In genomic region chr3:111244760-111245159, GRCh38 we compare ENCODE assay signal across 19 cellular contexts.
DNase-seq lines count a peak whose midpoint lies in the region; ATAC-seq and TF ChIP-seq lines count a peak whose summit lies in the region.
"Had no signal": no experiment of that assay in that cellular context is flagged by ENCODE, and none has a peak within 500 bp of the region (broad histone marks: within the 10 kb centered on the region; RNA-seq: fewer than 3 reads in every experiment).

No MANE protein-coding gene starts in this region.

- H2AFZ ChIP-seq in IMR-90 (replicated peaks; ENCODE audit: low read length, poor library complexity), result no peak overlapping the region
- H2AFZ ChIP-seq in osteoblast (ENCODE audit: low read length), result peak overlapping the region; percentile 36
- H2AFZ ChIP-seq: PC-9 had no signal

- H2BK5ac ChIP-seq in IMR-90 (ENCODE audit: low read depth, low read length, poor library complexity, severe bottlenecking), result no peak overlapping the region

- no peak overlapping the region for H3K27ac ChIP-seq in IMR-90 (ENCODE audit: insufficient read depth, low read length)
- no peak overlapping the region for H3K27ac ChIP-seq in osteoblast (ENCODE audit: low read depth, low read length)
- H3K27ac ChIP-seq: PC-9, SJSA1 had no signal

- H3K14ac ChIP-seq in IMR-90 (replicated peaks; ENCODE audit: low read depth, low read length), result no peak overlapping the region

- peak; percentile 67; the same call in 1 of the 2 replicates for ATAC-seq in IMR-90 (ENCODE audit: low read depth)
- no peak for ATAC-seq in HG03196 (IDR thresholded peaks at IDR 0.05; ENCODE audit: unreplicated experiment)
- ATAC-seq: K562 had no signal

- H4K5ac ChIP-seq in IMR-90 (ENCODE audit: low read depth, low read length), result peak overlapping the region; percentile 48; the same call in 1 of the 2 replicates

- H3K4me2 ChIP-seq in IMR-90 (ENCODE audit: low read depth, low read length), result peak overlapping the region; percentile 76; the same call in 1 of the 2 replicates
- H3K4me2 ChIP-seq in osteoblast (ENCODE audit: insufficient read depth, low read length), result no peak overlapping the region
- H3K4me2 ChIP-seq: PC-9 had no signal

- intact Hi-C loops in IMR-90 (cut with micrococcal nuclease), result loop anchor here (5.0 kb wide), 1 partner anchor 73 kb away; no protein-coding TSS in a partner anchor

- WGBS in IMR-90 (ENCODE audit: extremely low coverage in 2 of 2, insufficient read length in 1 of 2), 2 experiments, result no CpG with 5 or more reads among the region's 1 CpG

- no peak overlapping the region for H3K9ac ChIP-seq in IMR-90 (ENCODE audit: low read depth, low read length)

- H3K9me3 ChIP-seq in IMR-90 (ENCODE audit: control insufficient read depth, insufficient read depth, low read length) (peaks cover 5% of the 10 kb centered on the region), osteoblast (ENCODE audit: low read depth, low read length) (no peaks in the 10 kb centered on the region)
- H3K9me3 ChIP-seq: Caco-2, SJSA1 had no signal

- H3K56ac ChIP-seq in IMR-90 (ENCODE audit: extremely low read depth, insufficient read depth, low read length), result no peak overlapping the region

- H4K91ac ChIP-seq in IMR-90 (ENCODE audit: insufficient read depth, low read depth, low read length), result no peak overlapping the region

- DNase-seq in AG10803 (ENCODE audit: low read depth) (peak; percentile 66), IMR-90 (peak; percentile 24), fibroblast of gingiva (ENCODE audit: low read depth) (peak; percentile 46), osteoblast (ENCODE audit: insufficient read length, low spot score, missing footprints) (no peak), T-helper 2 cell (no peak), NCI-H2196 (lab: John Stamatoyannopoulos, UW; ENCODE audit: unreplicated experiment) (no peak)
- no peak for DNase-seq in effector CD8-positive, alpha-beta T cell (lab: John Stamatoyannopoulos, UW)
- DNase-seq: Caco-2, DMS153, HCEC 1CT, MV-4-11, NCI-H1417 treated with DMSO at 0.1 percent for 48 hours, NCI-H2081, NCI-H510A treated with DMSO at 0.1 percent for 48 hours, NCI-H82, PC-9 had no signal

- no peak overlapping the region for H2BK15ac ChIP-seq in IMR-90 (ENCODE audit: low read depth, low read length)

- no peak overlapping the region for H2AK9ac ChIP-seq in IMR-90 (replicated peaks; ENCODE audit: low read depth, low read length, poor library complexity)

- dilution Hi-C loops in IMR-90 (cut with HindIII; ENCODE audit: low sequenced_read_pairs, unreplicated experiment), result no loop called here

- TF ChIP-seq CTCF in AG10803 (conservative IDR thresholded peaks at IDR 0.05; ENCODE audit: low read length) (no peak), IMR-90 (conservative IDR thresholded peaks at IDR 0.05; ENCODE audit: low read depth, low read length) (no peak), osteoblast (IDR thresholded peaks at IDR 0.05; ENCODE audit: extremely low read depth, low read depth, low read length) (no peak)

- no peak overlapping the region for H3K4ac ChIP-seq in IMR-90 (ENCODE audit: low read depth, low read length)

- in situ Hi-C loops in IMR-90 (cut with MboI; ENCODE audit: low sequenced_read_pairs), result no loop called here

- TF ChIP-seq POLR2A in IMR-90 (IDR thresholded peaks at IDR 0.05; ENCODE audit: low read depth, low read length), result no peak

- H3K4me1 ChIP-seq in IMR-90 (ENCODE audit: control insufficient read depth, insufficient read depth, low read length), result peaks cover 2% of the 10 kb centered on the region; the same call in 1 of the 2 replicates
- H3K4me1 ChIP-seq in osteoblast (ENCODE audit: insufficient read depth, low read length), result peaks cover 10% of the 10 kb centered on the region
- H3K4me1 ChIP-seq: Caco-2, SJSA1 had no signal

- no peak overlapping the region for H2BK120ac ChIP-seq in IMR-90 (ENCODE audit: low read depth, low read length)

- H4K20me1 ChIP-seq in IMR-90 (ENCODE audit: insufficient read depth, low read length) (no peaks in the 10 kb centered on the region), osteoblast (ENCODE audit: insufficient read depth, low read length) (no peaks in the 10 kb centered on the region)

- H3K4me3 ChIP-seq in AG10803 (ENCODE audit: low read length) (no peak overlapping the region), IMR-90 (ENCODE audit: insufficient read depth, low read depth, low read length) (no peak overlapping the region; the same call in 1 of the 2 replicates), osteoblast (ENCODE audit: insufficient read depth, low read length) (no peak overlapping the region)
- H3K4me3 ChIP-seq: K562, PC-9, SJSA1 had no signal

- POLR2A ChIA-PET in IMR-90 (lab: Charles Lee; ENCODE audit: unreplicated experiment), result no interaction called here

- no peaks in the 10 kb centered on the region for H3K79me1 ChIP-seq in IMR-90 (ENCODE audit: low read depth in 1 of 2, low read length in 2 of 2)

- no peak for TF ChIP-seq RAD21 in IMR-90 (IDR thresholded peaks at IDR 0.05; ENCODE audit: low read length)

- H2BK20ac ChIP-seq in IMR-90 (ENCODE audit: low read depth, low read length), result no peak overlapping the region

- no peak overlapping the region for H2AK5ac ChIP-seq in IMR-90 (ENCODE audit: low read depth, low read length)

- H3K9me1 ChIP-seq in IMR-90 (ENCODE audit: insufficient read depth, low read length), result no peaks in the 10 kb centered on the region; the same call in 1 of the 2 replicates

- no TSS peak for BruUV-seq in IMR-90 (replicated peaks; lab: Mats Ljungman, UMichigan)

- H3K27me3 ChIP-seq in IMR-90 (ENCODE audit: control insufficient read depth, insufficient read depth, low read length) (no peaks in the 10 kb centered on the region), osteoblast (ENCODE audit: insufficient read depth, low read length) (no peaks in the 10 kb centered on the region)
- H3K27me3 ChIP-seq: SJSA1 had no signal

- no peak overlapping the region for H4K8ac ChIP-seq in IMR-90 (ENCODE audit: low read depth in 2 of 2, low read length in 2 of 2)

- CTCF ChIA-PET in IMR-90 (lab: Yijun Ruan, JAX), result interaction anchor here (1.0 kb wide), 1 partner anchor 27 kb away, joined by 3 read pairs; no protein-coding TSS in a partner anchor

- H3K23ac ChIP-seq in IMR-90 (ENCODE audit: low read depth, low read length), result no peak overlapping the region

- peak overlapping the region; percentile 35; the same call in 1 of the 2 replicates for H3K18ac ChIP-seq in IMR-90 (ENCODE audit: low read depth, low read length)

- H3K79me2 ChIP-seq in osteoblast (ENCODE audit: insufficient read depth, low read length), result no peaks in the 10 kb centered on the region

- no peaks in the 10 kb centered on the region for H3K36me3 ChIP-seq in IMR-90 (ENCODE audit: control insufficient read depth, insufficient read depth, low read length)
- H3K36me3 ChIP-seq in osteoblast (ENCODE audit: insufficient read depth, low read length), result no peaks in the 10 kb centered on the region
- H3K36me3 ChIP-seq: SJSA1 had no signal

TF ChIP-seq in IMR-90, 13 proteins besides CTCF, POLR2A, EP300 and RAD21:
- TF ChIP-seq NFE2L2 (IDR thresholded peaks at IDR 0.05; ENCODE audit: low read depth, low read length) (no peak), BHLHE40 (IDR thresholded peaks at IDR 0.05; ENCODE audit: low read depth, low read length) (no peak), SMC3 (IDR thresholded peaks at IDR 0.05; ENCODE audit: low read depth, low read length) (no peak), RFX5 (IDR thresholded peaks at IDR 0.05; ENCODE audit: low read depth, low read length) (no peak), MAZ (IDR thresholded peaks at IDR 0.05; ENCODE audit: borderline replicate concordance, low read depth, low read length) (no peak), CEBPB (IDR thresholded peaks at IDR 0.05; ENCODE audit: low read depth, low read length) (no peak), USF2 (IDR thresholded peaks at IDR 0.05; ENCODE audit: low read depth, low read length) (no peak), CHD1 (IDR thresholded peaks at IDR 0.05; ENCODE audit: low read depth, low read length) (no peak), FOS (IDR thresholded peaks at IDR 0.05; ENCODE audit: low read depth, low read length) (no peak), MAFK (IDR thresholded peaks at IDR 0.05; ENCODE audit: low read depth, low read length) (no peak), MXI1 (IDR thresholded peaks at IDR 0.05; ENCODE audit: borderline replicate concordance, low read depth, low read length) (no peak), RCOR1 (IDR thresholded peaks at IDR 0.05; ENCODE audit: insufficient replicate concordance, low read length) (no peak)
- TF ChIP-seq, protein P1, sequence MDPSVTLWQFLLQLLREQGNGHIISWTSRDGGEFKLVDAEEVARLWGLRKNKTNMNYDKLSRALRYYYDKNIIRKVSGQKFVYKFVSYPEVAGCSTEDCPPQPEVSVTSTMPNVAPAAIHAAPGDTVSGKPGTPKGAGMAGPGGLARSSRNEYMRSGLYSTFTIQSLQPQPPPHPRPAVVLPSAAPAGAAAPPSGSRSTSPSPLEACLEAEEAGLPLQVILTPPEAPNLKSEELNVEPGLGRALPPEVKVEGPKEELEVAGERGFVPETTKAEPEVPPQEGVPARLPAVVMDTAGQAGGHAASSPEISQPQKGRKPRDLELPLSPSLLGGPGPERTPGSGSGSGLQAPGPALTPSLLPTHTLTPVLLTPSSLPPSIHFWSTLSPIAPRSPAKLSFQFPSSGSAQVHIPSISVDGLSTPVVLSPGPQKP (IDR thresholded peaks at IDR 0.05; ENCODE audit: borderline replicate concordance, low read depth, low read length), result no peak

Comparison
In these comparisons a context has a peak if more than half of its experiments do, and no peak if none do; other contexts are left out.
1. DNase-seq: peak in AG10803 (single experiment), IMR-90 (single experiment) and fibroblast of gingiva (single experiment); none in osteoblast (single experiment), T-helper 2 cell (0 of 5), effector CD8-positive, alpha-beta T cell (single experiment) and NCI-H2196 (single experiment).